ENCODE assay signal across 11 cellular contexts in the genomic region with DNA sequence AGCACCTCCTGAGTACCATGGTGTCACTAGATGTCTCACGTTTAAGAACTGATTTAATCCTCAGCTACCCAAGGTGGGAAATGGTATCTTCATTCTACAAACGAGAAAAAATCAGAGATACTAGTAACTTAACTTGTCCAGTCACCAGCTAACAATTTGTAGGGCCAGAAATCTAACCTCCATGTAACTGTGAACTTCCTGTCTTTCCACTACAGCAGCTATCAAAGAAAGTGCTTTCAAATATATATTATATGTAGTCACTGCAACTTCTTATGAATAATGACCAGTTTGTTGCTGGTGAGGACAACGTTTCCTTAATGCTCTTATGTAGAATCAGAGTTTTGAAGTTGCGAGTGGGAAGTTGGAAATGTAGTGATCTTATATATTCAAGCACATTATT. TPM values are rescaled to one million over a fixed set of nuclear protein-coding genes. Genes with fewer than 3 reads are reported as not detected.
A peak's percentile ranks its signal among the peaks of the same experiment; 100 is the strongest.
DNase-seq lines count a peak whose midpoint lies in the region; ATAC-seq and TF ChIP-seq lines count a peak whose summit lies in the region.
"Had no signal": no experiment of that assay in that cellular context is flagged by ENCODE, and none has a peak within 500 bp of the region (broad histone marks: within the 10 kb centered on the region; RNA-seq: fewer than 3 reads in every experiment).

No MANE protein-coding gene starts in this region.

- intact Hi-C loops in Caco-2 (cut with micrococcal nuclease; ENCODE audit: unreplicated experiment) = loop anchor here (5.0 kb wide), 1 partner anchor 346 kb away; a partner anchor contains a TSS

- DNase-seq in ACHN (peak; percentile 16), Caco-2 (no peak), RKO (ENCODE audit: low spot score) (peak; percentile 32), fibroblast of mammary gland (ENCODE audit: low read depth) (peak; percentile 38), NCI-H82 treated with DMSO at 0.1 percent for 48 hours (lab: John Stamatoyannopoulos, UW; ENCODE audit: unreplicated experiment) (no peak)
- no peak for DNase-seq in activated CD4-positive, CD25-positive, alpha-beta regulatory T cell (lab: John Stamatoyannopoulos, UW)
- DNase-seq in activated CD4-positive, alpha-beta T cell treated with anti-CD3 and anti-CD28 coated beads for 4 hours = no peak
- DNase-seq: activated gamma-delta T cell treated with Interleukin-2 at 50 U/mL for 16 hours; stimulated activated CD4-positive, alpha-beta T cell treated with anti-CD3 and anti-CD28 coated beads, Interleukin-2, amount 100 ng/mL, for 48 hours; stimulated activated naive CD8-positive, alpha-beta T cell treated with anti-CD3 and anti-CD28 coated beads, Interleukin-15, amount 100 ng/mL, for 72 hours had no signal

- TF ChIP-seq CTCF in Caco-2 (IDR thresholded peaks at IDR 0.05; ENCODE audit: insufficient read depth in 1 of 2, low read depth in 1 of 2, low read length in 1 of 2, severe bottlenecking in 1 of 2, unreplicated experiment in 1 of 2) = no peak
- TF ChIP-seq CTCF in fibroblast of mammary gland (conservative IDR thresholded peaks at IDR 0.05; ENCODE audit: control insufficient read depth, insufficient read depth, low read depth, low read length) = no peak

- H3K4me3 ChIP-seq in Caco-2 (ENCODE audit: low read depth, low read length) (0 out of 2 replicates have a peak overlapping the region, but pooled peaks have one; percentile 8), fibroblast of mammary gland (ENCODE audit: control insufficient read depth, low read depth, low read length) (peak overlapping the region; percentile 86)

- BruUV-seq in Caco-2 (replicated peaks; lab: Mats Ljungman, UMichigan) = no TSS peak

- H3K27me3 Mint-ChIP-seq in Caco-2 (ENCODE audit: insufficient read depth, unreplicated experiment) = no peaks in the 10 kb centered on the region
- H3K27me3 Mint-ChIP-seq: stimulated activated naive CD8-positive, alpha-beta T cell treated with anti-CD3 and anti-CD28 coated beads, Interleukin-15, amount 100 ng/mL, for 72 hours had no signal

- H3K27me3 ChIP-seq in Caco-2 (replicated peaks; ENCODE audit: control insufficient read depth, insufficient read depth, low read length) = no peaks in the 10 kb centered on the region

- peak overlapping the region; percentile 100 for H3K4me3 Mint-ChIP-seq in Caco-2 (ENCODE audit: unreplicated experiment)

- no peak for ATAC-seq in HG02852 (IDR thresholded peaks at IDR 0.05; ENCODE audit: unreplicated experiment)
- ATAC-seq: stimulated activated naive CD8-positive, alpha-beta T cell treated with anti-CD3 and anti-CD28 coated beads, Interleukin-15, amount 100 ng/mL, for 72 hours had no signal

- POLR2A ChIA-PET in Caco-2 (lab: Charles Lee) = no interaction called here

- H3K4me1 Mint-ChIP-seq in Caco-2 (ENCODE audit: low read depth, unreplicated experiment) = peaks cover 7% of the 10 kb centered on the region

- in situ Hi-C loops in ACHN (cut with HindIII; ENCODE audit: low pct_ligation_motif_present, low pct_unique_long_range_greater_than_20kb, low sequenced_read_pairs) = no loop called here

- no peaks in the 10 kb centered on the region for H3K9me3 Mint-ChIP-seq in Caco-2 (ENCODE audit: unreplicated experiment)
- H3K9me3 Mint-ChIP-seq: stimulated activated naive CD8-positive, alpha-beta T cell treated with anti-CD3 and anti-CD28 coated beads, Interleukin-15, amount 100 ng/mL, for 72 hours had no signal

- H3K27ac Mint-ChIP-seq in Caco-2 (ENCODE audit: unreplicated experiment) = peak overlapping the region; percentile 99

- H3K9me3 ChIP-seq in Caco-2 = no peaks in the 10 kb centered on the region

- CTCF ChIA-PET in Caco-2 (lab: Charles Lee) = no interaction called here

- H3K4me1 ChIP-seq in Caco-2 = peaks cover 5% of the 10 kb centered on the region; the same call in 1 of the 2 replicates

- H3K36me3 Mint-ChIP-seq in Caco-2 (ENCODE audit: insufficient read depth, unreplicated experiment) = peaks cover 15% of the 10 kb centered on the region

- H3K36me3 ChIP-seq in Caco-2 (ENCODE audit: control insufficient read depth, insufficient read depth, low read length) = no peaks in the 10 kb centered on the region

RNA-seq across cellular contexts. Expression of a gene that starts 1.9 kb away (rescaled TPM):
- total RNA-seq in Caco-2 (2022) = 39.6 and 41.1 TPM in 2 replicates

Comparison
In these comparisons a context has a peak if more than half of its experiments do, and no peak if none do; other contexts are left out.
1. DNase-seq: peak in ACHN (single experiment), RKO (single experiment) and fibroblast of mammary gland (single experiment); none in Caco-2 (0 of 2), activated CD4-positive, CD25-positive, alpha-beta regulatory T cell (0 of 4), NCI-H82 treated with DMSO at 0.1 percent for 48 hours (single experiment) and activated CD4-positive, alpha-beta T cell treated with anti-CD3 and anti-CD28 coated beads for 4 hours (0 of 2).